ENCODE assay signal across 1 cellular context in the genomic region with DNA sequence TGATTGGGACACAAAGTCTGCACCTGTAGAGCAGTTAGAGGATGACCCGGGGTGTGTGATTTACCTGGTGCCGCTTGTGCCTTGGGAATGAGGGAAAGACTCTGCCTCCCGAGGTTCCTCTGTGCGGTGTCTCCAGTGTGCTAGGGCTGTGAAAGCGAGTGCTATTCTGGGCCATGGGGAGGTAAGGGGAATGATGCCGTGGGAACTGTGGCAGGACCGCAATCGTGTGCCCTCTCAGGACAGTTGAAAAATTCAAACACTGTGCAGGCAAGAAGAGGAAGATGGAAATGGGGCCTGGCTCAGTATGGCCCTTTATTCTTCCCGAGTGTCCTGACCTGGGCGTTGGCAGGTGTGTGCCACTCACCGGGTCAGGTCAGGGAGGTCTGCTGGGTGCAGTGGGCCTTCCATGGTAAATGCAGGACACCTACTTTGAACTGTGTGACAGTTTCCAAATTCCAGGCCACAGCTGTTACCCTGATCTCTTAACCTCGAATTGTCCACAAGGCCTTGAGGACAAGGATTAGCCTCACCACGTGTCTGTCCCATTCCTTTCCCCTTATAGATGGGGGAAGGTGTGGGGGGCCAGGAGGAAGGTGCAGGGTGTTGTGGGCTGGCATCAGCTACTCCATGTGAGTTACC.
TF ChIP-seq lines count a peak whose summit lies in the region.

No MANE protein-coding gene starts in this region.

TF ChIP-seq in HepG2, 621 proteins besides CTCF, POLR2A, EP300 and RAD21 (continued from another document):
- TF ChIP-seq, protein P1, sequence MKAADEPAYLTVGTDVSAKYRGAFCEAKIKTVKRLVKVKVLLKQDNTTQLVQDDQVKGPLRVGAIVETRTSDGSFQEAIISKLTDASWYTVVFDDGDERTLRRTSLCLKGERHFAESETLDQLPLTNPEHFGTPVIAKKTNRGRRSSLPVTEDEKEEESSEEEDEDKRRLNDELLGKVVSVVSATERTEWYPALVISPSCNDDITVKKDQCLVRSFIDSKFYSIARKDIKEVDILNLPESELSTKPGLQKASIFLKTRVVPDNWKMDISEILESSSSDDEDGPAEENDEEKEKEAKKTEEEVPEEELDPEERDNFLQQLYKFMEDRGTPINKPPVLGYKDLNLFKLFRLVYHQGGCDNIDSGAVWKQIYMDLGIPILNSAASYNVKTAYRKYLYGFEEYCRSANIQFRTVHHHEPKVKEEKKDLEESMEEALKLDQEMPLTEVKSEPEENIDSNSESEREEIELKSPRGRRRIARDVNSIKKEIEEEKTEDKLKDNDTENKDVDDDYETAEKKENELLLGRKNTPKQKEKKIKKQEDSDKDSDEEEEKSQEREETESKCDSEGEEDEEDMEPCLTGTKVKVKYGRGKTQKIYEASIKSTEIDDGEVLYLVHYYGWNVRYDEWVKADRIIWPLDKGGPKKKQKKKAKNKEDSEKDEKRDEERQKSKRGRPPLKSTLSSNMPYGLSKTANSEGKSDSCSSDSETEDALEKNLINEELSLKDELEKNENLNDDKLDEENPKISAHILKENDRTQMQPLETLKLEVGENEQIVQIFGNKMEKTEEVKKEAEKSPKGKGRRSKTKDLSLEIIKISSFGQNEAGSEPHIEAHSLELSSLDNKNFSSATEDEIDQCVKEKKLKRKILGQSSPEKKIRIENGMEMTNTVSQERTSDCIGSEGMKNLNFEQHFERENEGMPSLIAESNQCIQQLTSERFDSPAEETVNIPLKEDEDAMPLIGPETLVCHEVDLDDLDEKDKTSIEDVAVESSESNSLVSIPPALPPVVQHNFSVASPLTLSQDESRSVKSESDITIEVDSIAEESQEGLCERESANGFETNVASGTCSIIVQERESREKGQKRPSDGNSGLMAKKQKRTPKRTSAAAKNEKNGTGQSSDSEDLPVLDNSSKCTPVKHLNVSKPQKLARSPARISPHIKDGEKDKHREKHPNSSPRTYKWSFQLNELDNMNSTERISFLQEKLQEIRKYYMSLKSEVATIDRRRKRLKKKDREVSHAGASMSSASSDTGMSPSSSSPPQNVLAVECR (CRISPR knock-in tag; IDR thresholded peaks at IDR 0.05; ENCODE audit: borderline replicate concordance), result peak; percentile 24; the same call in 1 of the 2 replicates
- TF ChIP-seq, protein P2, sequence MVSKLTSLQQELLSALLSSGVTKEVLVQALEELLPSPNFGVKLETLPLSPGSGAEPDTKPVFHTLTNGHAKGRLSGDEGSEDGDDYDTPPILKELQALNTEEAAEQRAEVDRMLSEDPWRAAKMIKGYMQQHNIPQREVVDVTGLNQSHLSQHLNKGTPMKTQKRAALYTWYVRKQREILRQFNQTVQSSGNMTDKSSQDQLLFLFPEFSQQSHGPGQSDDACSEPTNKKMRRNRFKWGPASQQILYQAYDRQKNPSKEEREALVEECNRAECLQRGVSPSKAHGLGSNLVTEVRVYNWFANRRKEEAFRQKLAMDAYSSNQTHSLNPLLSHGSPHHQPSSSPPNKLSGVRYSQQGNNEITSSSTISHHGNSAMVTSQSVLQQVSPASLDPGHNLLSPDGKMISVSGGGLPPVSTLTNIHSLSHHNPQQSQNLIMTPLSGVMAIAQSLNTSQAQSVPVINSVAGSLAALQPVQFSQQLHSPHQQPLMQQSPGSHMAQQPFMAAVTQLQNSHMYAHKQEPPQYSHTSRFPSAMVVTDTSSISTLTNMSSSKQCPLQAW (CRISPR knock-in tag; IDR thresholded peaks at IDR 0.05), result no peak
- TF ChIP-seq ZNF772 (CRISPR knock-in tag; IDR thresholded peaks at IDR 0.05) (0 out of 2 replicates have a peak, but pooled peaks have one; percentile 16), CHD4 (IDR thresholded peaks at IDR 0.05; ENCODE audit: borderline replicate concordance, low read length) (no peak)
- TF ChIP-seq, protein P3, sequence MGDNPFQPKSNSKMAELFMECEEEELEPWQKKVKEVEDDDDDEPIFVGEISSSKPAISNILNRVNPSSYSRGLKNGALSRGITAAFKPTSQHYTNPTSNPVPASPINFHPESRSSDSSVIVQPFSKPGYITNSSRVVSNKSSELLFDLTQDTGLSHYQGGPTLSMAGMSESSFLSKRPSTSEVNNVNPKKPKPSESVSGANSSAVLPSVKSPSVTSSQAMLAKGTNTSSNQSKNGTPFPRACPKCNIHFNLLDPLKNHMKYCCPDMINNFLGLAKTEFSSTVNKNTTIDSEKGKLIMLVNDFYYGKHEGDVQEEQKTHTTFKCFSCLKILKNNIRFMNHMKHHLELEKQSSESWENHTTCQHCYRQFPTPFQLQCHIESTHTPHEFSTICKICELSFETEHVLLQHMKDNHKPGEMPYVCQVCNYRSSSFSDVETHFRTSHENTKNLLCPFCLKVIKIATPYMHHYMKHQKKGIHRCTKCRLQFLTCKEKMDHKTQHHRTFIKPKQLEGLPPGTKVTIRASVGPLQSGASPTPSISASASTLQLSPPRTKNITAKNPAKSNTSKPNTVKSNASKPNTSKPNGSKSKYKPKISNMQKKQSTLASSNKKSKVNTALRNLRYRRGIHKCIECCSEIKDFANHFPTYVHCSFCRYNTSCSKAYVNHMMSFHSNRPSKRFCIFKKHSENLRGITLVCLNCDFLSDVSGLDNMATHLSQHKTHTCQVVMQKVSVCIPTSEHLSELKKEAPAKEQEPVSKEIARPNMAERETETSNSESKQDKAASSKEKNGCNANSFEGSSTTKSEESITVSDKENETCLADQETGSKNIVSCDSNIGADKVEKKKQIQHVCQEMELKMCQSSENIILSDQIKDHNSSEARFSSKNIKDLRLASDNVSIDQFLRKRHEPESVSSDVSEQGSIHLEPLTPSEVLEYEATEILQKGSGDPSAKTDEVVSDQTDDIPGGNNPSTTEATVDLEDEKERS (CRISPR knock-in tag; IDR thresholded peaks at IDR 0.05), result no peak
- TF ChIP-seq, protein P4, sequence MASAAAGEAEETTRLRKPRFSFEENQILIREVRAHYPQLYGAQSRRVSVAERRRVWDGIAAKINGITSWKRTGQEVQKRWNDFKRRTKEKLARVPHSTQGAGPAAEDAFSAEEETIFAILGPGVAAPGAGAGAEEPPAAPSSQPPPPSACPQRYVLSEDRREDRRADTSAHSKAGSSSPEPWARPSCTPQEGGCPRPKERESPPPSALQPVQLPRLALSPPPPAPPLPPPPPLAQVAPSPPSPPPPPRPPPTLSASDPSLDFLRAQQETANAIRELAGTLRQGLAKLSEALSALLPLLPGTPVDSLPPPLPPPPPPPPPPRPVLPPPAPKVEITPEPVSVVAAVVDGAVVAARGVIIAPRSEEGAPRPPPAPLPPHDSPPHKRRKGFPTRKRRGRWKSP (CRISPR knock-in tag; IDR thresholded peaks at IDR 0.05), result no peak
